17 cellular contexts compared by ENCODE assay signal in the genomic region with DNA sequence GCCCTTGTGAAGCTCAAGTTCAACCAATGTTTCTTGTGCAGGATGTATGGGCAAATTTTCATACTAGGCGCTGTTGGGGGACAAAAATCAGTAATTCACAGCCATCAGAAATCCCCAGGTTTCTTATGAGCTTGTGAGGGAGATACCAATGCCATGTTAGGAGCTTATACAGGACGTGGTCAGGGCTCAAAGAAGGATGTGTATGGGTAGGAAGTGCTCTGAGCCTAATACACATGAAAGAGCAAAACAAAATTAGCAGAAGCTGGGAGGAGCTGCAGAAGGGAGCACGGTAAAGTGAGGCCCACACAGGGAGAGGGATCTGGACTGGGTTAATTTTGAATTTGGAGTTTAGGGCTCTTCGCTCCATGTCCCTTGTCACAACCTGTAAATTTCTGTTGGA.
DNase-seq lines count a peak whose midpoint lies in the region; ATAC-seq and TF ChIP-seq lines count a peak whose summit lies in the region.
"Had no signal": no experiment of that assay in that cellular context is flagged by ENCODE, and none has a peak within 500 bp of the region (broad histone marks: within the 10 kb centered on the region; RNA-seq: fewer than 3 reads in every experiment).

No MANE protein-coding gene starts in this region.

- no peaks in the 10 kb centered on the region for H3K9me3 Mint-ChIP-seq in activated CD4-positive, alpha-beta memory T cell treated with anti-CD3 and anti-CD28 coated beads, Interleukin-2, amount 10 ng/mL, durations not matched to agents 7 days and 5 days
- H3K9me3 Mint-ChIP-seq in activated CD4-positive, alpha-beta memory T cell treated with anti-CD3 and anti-CD28 coated beads for 36 hours, result no peaks in the 10 kb centered on the region
- H3K9me3 Mint-ChIP-seq in CD4-positive, CD25-positive, alpha-beta regulatory T cell, result no peaks in the 10 kb centered on the region
- H3K9me3 Mint-ChIP-seq in memory B cell, result no peaks in the 10 kb centered on the region
- H3K9me3 Mint-ChIP-seq: H9, IgD-negative memory B cell had no signal

- H3K4me1 ChIP-seq in CD4-positive, CD25-positive, alpha-beta regulatory T cell (ENCODE audit: control insufficient read depth, insufficient read depth, low read length, poor library complexity, severe bottlenecking), result peaks cover 71% of the 10 kb centered on the region
- H3K4me1 ChIP-seq in OCI-LY1 (ENCODE audit: insufficient read depth, low read length, severe bottlenecking) (peaks cover 86% of the 10 kb centered on the region), aorta (ENCODE audit: control insufficient read depth in 1 of 2, insufficient read depth in 2 of 2, low read length in 2 of 2) (no peaks in the 10 kb centered on the region)

- TF ChIP-seq CTCF in OCI-LY1 (IDR thresholded peaks at IDR 0.05; ENCODE audit: low read length) (no peak), lower leg skin (IDR thresholded peaks at IDR 0.05) (no peak)

- H3K27me3 Mint-ChIP-seq in activated CD4-positive, alpha-beta memory T cell treated with anti-CD3 and anti-CD28 coated beads, Interleukin-2, amount 10 ng/mL, durations not matched to agents 7 days and 5 days, result peaks cover 6% of the 10 kb centered on the region
- H3K27me3 Mint-ChIP-seq in activated CD4-positive, alpha-beta memory T cell treated with anti-CD3 and anti-CD28 coated beads for 36 hours, result no peaks in the 10 kb centered on the region
- H3K27me3 Mint-ChIP-seq in CD4-positive, CD25-positive, alpha-beta regulatory T cell, result no peaks in the 10 kb centered on the region
- no peaks in the 10 kb centered on the region for H3K27me3 Mint-ChIP-seq in memory B cell
- H3K27me3 Mint-ChIP-seq: IgD-negative memory B cell had no signal

- no peak for TF ChIP-seq POLR2A in lower leg skin (IDR thresholded peaks at IDR 0.05)

- H3K4me3 Mint-ChIP-seq in activated CD4-positive, alpha-beta memory T cell treated with anti-CD3 and anti-CD28 coated beads, Interleukin-2, amount 10 ng/mL, durations not matched to agents 7 days and 5 days, result peak overlapping the region; percentile 3
- H3K4me3 Mint-ChIP-seq in activated CD4-positive, alpha-beta memory T cell treated with anti-CD3 and anti-CD28 coated beads for 36 hours, result no peak overlapping the region
- H3K4me3 Mint-ChIP-seq in CD4-positive, CD25-positive, alpha-beta regulatory T cell, result peak overlapping the region in 3 of 4 donors; percentile 33 to 81 (median 66)
- no peak overlapping the region for H3K4me3 Mint-ChIP-seq in memory B cell
- H3K4me3 Mint-ChIP-seq: H9 had no signal

- H3K27me3 ChIP-seq in CD4-positive, CD25-positive, alpha-beta regulatory T cell (ENCODE audit: control insufficient read depth, insufficient read depth, low read length), result no peaks in the 10 kb centered on the region
- H3K27me3 ChIP-seq in OCI-LY1 (ENCODE audit: insufficient read depth, low read length) (no peaks in the 10 kb centered on the region), aorta (ENCODE audit: control insufficient read depth in 1 of 2, insufficient read depth in 2 of 2, low read length in 1 of 2) (no peaks in the 10 kb centered on the region)

- POLR2A ChIA-PET in activated CD4-positive, alpha-beta memory T cell treated with anti-CD3 and anti-CD28 coated beads, Interleukin-2, amount 10 ng/mL, durations not matched to agents 7 days and 5 days (lab: Charles Lee), result interaction anchor here (1.2 to 3.1 kb wide), 5 partner anchors 13 to 221 kb away, joined by 7 to 23 read pairs (median 9); no protein-coding TSS in a partner anchor
- POLR2A ChIA-PET in activated CD4-positive, alpha-beta memory T cell treated with anti-CD3 and anti-CD28 coated beads for 36 hours (lab: Charles Lee), result interaction anchor here (1.1 kb wide), 1 partner anchor 38 kb away, joined by 3 read pairs; no protein-coding TSS in a partner anchor

- no peaks in the 10 kb centered on the region for H3K79me2 ChIP-seq in OCI-LY1 (ENCODE audit: insufficient read depth, low read length)

- H4K20me1 ChIP-seq in OCI-LY1 (ENCODE audit: insufficient read depth, low read length), result no peaks in the 10 kb centered on the region

- intact Hi-C loops in activated CD4-positive, alpha-beta memory T cell treated with anti-CD3 and anti-CD28 coated beads for 36 hours (cut with micrococcal nuclease), result no loop called here
- intact Hi-C loops in aorta (cut with DNase I), result no loop called here
- intact Hi-C loops in lower leg skin (cut with DNase I; ENCODE audit: low total_unique reads), result no loop called here

- H3K36me3 Mint-ChIP-seq in activated CD4-positive, alpha-beta memory T cell treated with anti-CD3 and anti-CD28 coated beads, Interleukin-2, amount 10 ng/mL, durations not matched to agents 7 days and 5 days (ENCODE audit: low read depth), result no peaks in the 10 kb centered on the region
- no peaks in the 10 kb centered on the region for H3K36me3 Mint-ChIP-seq in activated CD4-positive, alpha-beta memory T cell treated with anti-CD3 and anti-CD28 coated beads for 36 hours
- no peaks in the 10 kb centered on the region for H3K36me3 Mint-ChIP-seq in CD4-positive, CD25-positive, alpha-beta regulatory T cell
- no peaks in the 10 kb centered on the region for H3K36me3 Mint-ChIP-seq in memory B cell

- no peak overlapping the region; the same call in 1 of the 2 replicates for H3K9ac ChIP-seq in OCI-LY1 (ENCODE audit: low read length)

- no peak overlapping the region for H3K4me2 ChIP-seq in OCI-LY1 (ENCODE audit: low read length)

- CTCF ChIA-PET in activated CD4-positive, alpha-beta memory T cell treated with anti-CD3 and anti-CD28 coated beads, Interleukin-2, amount 10 ng/mL, durations not matched to agents 7 days and 5 days (lab: Charles Lee), result interaction anchor here (0.6 to 1.5 kb wide), 3 partner anchors 10 to 220 kb away, joined by 3 to 6 read pairs (median 4); no protein-coding TSS in a partner anchor
- CTCF ChIA-PET in activated CD4-positive, alpha-beta memory T cell treated with anti-CD3 and anti-CD28 coated beads for 36 hours (lab: Charles Lee), result interaction anchor here (1.5 to 1.8 kb wide), 2 partner anchors 138 to 430 kb away, joined by 3 to 5 read pairs; no protein-coding TSS in a partner anchor

- no peaks in the 10 kb centered on the region for H3K9me3 ChIP-seq in CD4-positive, CD25-positive, alpha-beta regulatory T cell (ENCODE audit: control insufficient read depth in 2 of 2, low read length in 2 of 2)
- H3K9me3 ChIP-seq in OCI-LY1 (ENCODE audit: low read length), result no peaks in the 10 kb centered on the region
- H3K9me3 ChIP-seq in aorta (ENCODE audit: control insufficient read depth, low read length), result no peaks in the 10 kb centered on the region

- no peaks in the 10 kb centered on the region for H3K9me2 ChIP-seq in OCI-LY1 (ENCODE audit: low read depth, low read length)

- peak overlapping the region; percentile 27 for H3K27ac Mint-ChIP-seq in activated CD4-positive, alpha-beta memory T cell treated with anti-CD3 and anti-CD28 coated beads, Interleukin-2, amount 10 ng/mL, durations not matched to agents 7 days and 5 days
- H3K27ac Mint-ChIP-seq in activated CD4-positive, alpha-beta memory T cell treated with anti-CD3 and anti-CD28 coated beads for 36 hours, result no peak overlapping the region
- H3K27ac Mint-ChIP-seq in CD4-positive, CD25-positive, alpha-beta regulatory T cell, result peak overlapping the region; percentile 66 to 93 (median 72)
- peak overlapping the region; percentile 29 for H3K27ac Mint-ChIP-seq in memory B cell
- H3K27ac Mint-ChIP-seq: H9 had no signal

- no peaks in the 10 kb centered on the region for H3K36me3 ChIP-seq in CD4-positive, CD25-positive, alpha-beta regulatory T cell (ENCODE audit: control insufficient read depth, insufficient read depth, low read length)
- H3K36me3 ChIP-seq in OCI-LY1 (ENCODE audit: insufficient read depth, low read length), result no peaks in the 10 kb centered on the region
- no peaks in the 10 kb centered on the region for H3K36me3 ChIP-seq in aorta (ENCODE audit: control insufficient read depth in 1 of 2, insufficient read depth in 2 of 2, low read length in 1 of 2)

- H2AFZ ChIP-seq in OCI-LY1 (ENCODE audit: low read length), result no peak overlapping the region

- H3K27ac ChIP-seq in CD4-positive, CD25-positive, alpha-beta regulatory T cell (ENCODE audit: insufficient read depth, low read length, poor library complexity, severe bottlenecking), result peak overlapping the region; percentile 34
- H3K27ac ChIP-seq in OCI-LY1 (ENCODE audit: low read depth, low read length, poor library complexity, severe bottlenecking) (peak overlapping the region; percentile 90), aorta (ENCODE audit: low read depth in 1 of 2, low read length in 2 of 2) (no peak overlapping the region)
- H3K27ac ChIP-seq: C4-2B, RWPE1 had no signal

- ATAC-seq in CD4-positive, CD25-positive, alpha-beta regulatory T cell (ENCODE audit: low read depth in 2 of 2), result peak; percentile 49 to 59
- ATAC-seq in memory B cell (ENCODE audit: low read depth) (peak; percentile 32), GM19324 (IDR thresholded peaks at IDR 0.05; ENCODE audit: low FRiP score, unreplicated experiment) (no peak), aorta (ENCODE audit: low FRiP score) (no peak)

- WGBS in aorta, 2 donors, result 91 to 93% methylated on average over 4 of the region's 4 CpGs
- 80 to 81% methylated on average over 4 of the region's 4 CpGs for WGBS in lower leg skin, 2 donors

- peak overlapping the region; percentile 49 for H3K4me3 ChIP-seq in CD4-positive, CD25-positive, alpha-beta regulatory T cell (ENCODE audit: low read depth, low read length)
- H3K4me3 ChIP-seq in OCI-LY1 (ENCODE audit: low read depth, low read length, poor library complexity, severe bottlenecking) (no peak overlapping the region), aorta (ENCODE audit: low read length in 2 of 2) (no peak overlapping the region), lower leg skin (ENCODE audit: low read depth, poor library complexity, severe bottlenecking) (no peak overlapping the region)

- no peak for DNase-seq in activated CD4-positive, alpha-beta memory T cell treated with anti-CD3 and anti-CD28 coated beads, Interleukin-2, amount 10 ng/mL, durations not matched to agents 7 days and 5 days
- DNase-seq in activated CD4-positive, alpha-beta memory T cell treated with anti-CD3 and anti-CD28 coated beads for 36 hours, result no peak
- DNase-seq in CD4-positive, CD25-positive, alpha-beta regulatory T cell, result peak in 1 of 3 donors; percentile 81
- DNase-seq in memory B cell (ENCODE audit: low spot score in 2 of 2), result no peak
- no peak for DNase-seq in aorta
- no peak for DNase-seq in lower leg skin (ENCODE audit: low spot score in 2 of 2)
- DNase-seq: DMS53; H9; NCI-H1417; NCI-H1930; NCI-H446; NK-92 treated with Interleukin-12 subunit alpha and Interleukin-12 subunit beta, amount 100 ng/mL, for 24 hours had no signal

- H3F3A ChIP-seq in OCI-LY1 (ENCODE audit: insufficient read depth, low read length), result no peaks in the 10 kb centered on the region

- peaks cover 50% of the 10 kb centered on the region for H3K4me1 Mint-ChIP-seq in activated CD4-positive, alpha-beta memory T cell treated with anti-CD3 and anti-CD28 coated beads, Interleukin-2, amount 10 ng/mL, durations not matched to agents 7 days and 5 days
- peaks cover 62% of the 10 kb centered on the region for H3K4me1 Mint-ChIP-seq in activated CD4-positive, alpha-beta memory T cell treated with anti-CD3 and anti-CD28 coated beads for 36 hours (ENCODE audit: low read depth)
- H3K4me1 Mint-ChIP-seq in CD4-positive, CD25-positive, alpha-beta regulatory T cell, result peaks cover 46 to 84% (median 60%) of the 10 kb centered on the region in 4 donors
- peaks cover 47% of the 10 kb centered on the region for H3K4me1 Mint-ChIP-seq in memory B cell

Comparison
In these comparisons a context has a peak if more than half of its experiments do, and no peak if none do; other contexts are left out.
1. H3K4me3 Mint-ChIP-seq: peak in activated CD4-positive, alpha-beta memory T cell treated with anti-CD3 and anti-CD28 coated beads, Interleukin-2, amount 10 ng/mL, durations not matched to agents 7 days and 5 days (single experiment) and CD4-positive, CD25-positive, alpha-beta regulatory T cell (3 of 4); none in activated CD4-positive, alpha-beta memory T cell treated with anti-CD3 and anti-CD28 coated beads for 36 hours (single experiment) and memory B cell (single experiment).
2. ATAC-seq: peak in CD4-positive, CD25-positive, alpha-beta regulatory T cell (2 of 2) and memory B cell (single experiment); none in GM19324 (single experiment) and aorta (single experiment).
3. H3K27ac ChIP-seq: peak in CD4-positive, CD25-positive, alpha-beta regulatory T cell (single experiment) and OCI-LY1 (single experiment); none in aorta (0 of 2).